15 cellular contexts compared by ENCODE assay signal in genomic region chr10:82319046-82319445, GRCh38.
DNase-seq lines count a peak whose midpoint lies in the region.
"Had no signal": no experiment of that assay in that cellular context is flagged by ENCODE, and none has a peak within 500 bp of the region (broad histone marks: within the 10 kb centered on the region; RNA-seq: fewer than 3 reads in every experiment).

No MANE protein-coding gene starts in this region.

- H3K9me2 ChIP-seq in GM23248 (ENCODE audit: insufficient read depth): no peaks in the 10 kb centered on the region

- H4K20me1 ChIP-seq in BLaER1 treated with 17β-estradiol and CSF1 and Interleukin-3, amounts not matched to agents 10 nM and 100 nM: peaks cover 0 to 9% (median 0%) of the 10 kb centered on the region in 11 experiments; a peak in 3 of 22 replicates
- H4K20me1 ChIP-seq in GM23248 (ENCODE audit: insufficient read depth): no peaks in the 10 kb centered on the region

- peaks cover 0 to 3% (median 0%) of the 10 kb centered on the region in 11 experiments; a peak in 1 of 22 replicates for H3K36me3 ChIP-seq in BLaER1 treated with 17β-estradiol and CSF1 and Interleukin-3, amounts not matched to agents 10 nM and 100 nM
- H3K36me3 ChIP-seq in SJCRH30 (no peaks in the 10 kb centered on the region), GM23248 (ENCODE audit: low read depth) (no peaks in the 10 kb centered on the region)
- H3K36me3 ChIP-seq: SJSA1 had no signal

- WGBS in GM23248 (ENCODE audit: low coverage in 1 of 2, low lambda C conversion rate in 2 of 2, missing lambda C conversion rate in 2 of 2), 2 experiments: 20 to 22% methylated on average over 5 of the region's 5 CpGs

- H3F3A ChIP-seq in GM23248 (ENCODE audit: insufficient read depth): no peaks in the 10 kb centered on the region

- H3K9me3 ChIP-seq in BLaER1 treated with 17β-estradiol and CSF1 and Interleukin-3, amounts not matched to agents 10 nM and 100 nM (replicated peaks in 1 of 11): peaks cover 0 to 6% (median 4%) of the 10 kb centered on the region in 11 experiments; a peak in 6 of 22 replicates
- no peaks in the 10 kb centered on the region for H3K9me3 ChIP-seq in SJCRH30 (replicated peaks)
- no peaks in the 10 kb centered on the region for H3K9me3 ChIP-seq in GM23248 (ENCODE audit: low read depth)
- H3K9me3 ChIP-seq: A549, SJSA1 had no signal

- no peaks in the 10 kb centered on the region for H3K79me2 ChIP-seq in GM23248 (ENCODE audit: insufficient read depth)

- peak overlapping the region in 9 of 11 experiments; percentile 4 to 83 (median 66); a peak in 17 of 22 replicates for H3K4me2 ChIP-seq in BLaER1 treated with 17β-estradiol and CSF1 and Interleukin-3, amounts not matched to agents 10 nM and 100 nM
- no peak overlapping the region for H3K4me2 ChIP-seq in GM23248 (ENCODE audit: unreplicated experiment)
- H3K4me2 ChIP-seq: A549 had no signal

- no peak overlapping the region for H3K9ac ChIP-seq in BLaER1 treated with 17β-estradiol and CSF1 and Interleukin-3, amounts not matched to agents 10 nM and 100 nM
- H3K9ac ChIP-seq in GM23248: no peak overlapping the region

- no peak overlapping the region for H2AFZ ChIP-seq in GM23248

- peaks cover 0 to 76% (median 56%) of the 10 kb centered on the region in 10 experiments; a peak in 16 of 20 replicates for H3K4me1 ChIP-seq in BLaER1 treated with 17β-estradiol and CSF1 and Interleukin-3, amounts not matched to agents 10 nM and 100 nM
- peaks cover 19% of the 10 kb centered on the region for H3K4me1 ChIP-seq in SJCRH30
- H3K4me1 ChIP-seq in GM23248 (ENCODE audit: insufficient read depth): no peaks in the 10 kb centered on the region
- H3K4me1 ChIP-seq: A549, SJSA1 had no signal

- H3K4me3 ChIP-seq in BLaER1 treated with 17β-estradiol and CSF1 and Interleukin-3, amounts not matched to agents 10 nM and 100 nM: no peak overlapping the region
- H3K4me3 ChIP-seq in SJCRH30 (no peak overlapping the region), GM23248 (no peak overlapping the region)
- H3K4me3 ChIP-seq: A549, K562, SJSA1 had no signal

- DNase-seq in NCI-H2171 treated with DMSO at 0.1 percent for 48 hours (lab: John Stamatoyannopoulos, UW): peak; percentile 84
- peak; percentile 83 to 90 for DNase-seq in SJCRH30
- peak; percentile 29 for DNase-seq in occipital lobe (lab: John Stamatoyannopoulos, UW)
- DNase-seq in NCI-H226: no peak
- DNase-seq in GM23248: no peak
- DNase-seq in G401 (ENCODE audit: low spot score): no peak
- DNase-seq: CD4-positive, CD25-positive, alpha-beta regulatory T cell; GOT3; NCI-H1092 treated with DMSO at 0.1 percent for 48 hours; NCI-H1930; NCI-H774 had no signal

- in situ Hi-C loops in GM23248 (cut with MboI): no loop called here
- in situ Hi-C loops in G401 (cut with HindIII; ENCODE audit: low sequenced_read_pairs): no loop called here

- no peak overlapping the region for H3K27ac ChIP-seq in BLaER1 treated with 17β-estradiol and CSF1 and Interleukin-3, amounts not matched to agents 10 nM and 100 nM
- H3K27ac ChIP-seq in SJCRH30 (peak overlapping the region; percentile 85), GM23248 (no peak overlapping the region)
- H3K27ac ChIP-seq: A549, SJSA1 had no signal

- H3K27me3 ChIP-seq in BLaER1 treated with 17β-estradiol and CSF1 and Interleukin-3, amounts not matched to agents 10 nM and 100 nM: no peaks in the 10 kb centered on the region
- H3K27me3 ChIP-seq in SJCRH30 (no peaks in the 10 kb centered on the region), GM23248 (replicated peaks; ENCODE audit: insufficient read depth) (no peaks in the 10 kb centered on the region)
- H3K27me3 ChIP-seq: SJSA1 had no signal

Comparison
In these comparisons a context has a peak if more than half of its experiments do, and no peak if none do; other contexts are left out.
1. DNase-seq: peak in NCI-H2171 treated with DMSO at 0.1 percent for 48 hours (single experiment), SJCRH30 (2 of 2) and occipital lobe (single experiment); none in NCI-H226 (single experiment), GM23248 (single experiment) and G401 (single experiment).